24 cellular contexts compared by ENCODE assay signal in the genomic region with DNA sequence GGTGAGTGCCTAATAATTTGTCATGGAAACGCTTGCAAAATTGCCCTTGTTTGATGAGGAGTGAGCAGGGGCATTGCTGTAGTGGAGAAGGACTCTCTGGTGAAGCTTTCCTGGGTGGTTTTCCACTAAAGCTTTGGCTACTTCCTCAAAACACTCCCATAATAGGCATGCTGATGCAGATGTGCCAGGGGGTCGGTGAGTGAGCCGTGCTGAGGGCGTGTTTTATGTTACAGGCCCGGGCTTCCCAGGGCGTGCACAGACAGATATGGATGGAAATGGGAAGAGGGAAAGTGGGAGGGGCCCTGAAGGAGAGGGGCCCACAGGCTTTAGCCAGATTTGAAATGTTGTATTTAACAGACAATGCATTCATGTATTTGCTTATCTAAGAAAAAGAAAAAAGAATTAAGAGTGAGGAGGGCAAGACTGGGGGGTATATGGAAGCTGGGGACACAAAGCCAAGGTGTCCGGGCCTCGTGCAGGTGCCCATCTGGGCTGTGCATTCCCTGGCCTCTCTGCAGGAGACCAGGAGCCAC. TPM values are rescaled to one million over a fixed set of nuclear protein-coding genes. Genes with fewer than 3 reads are reported as not detected.
DNase-seq lines count a peak whose midpoint lies in the region; ATAC-seq and TF ChIP-seq lines count a peak whose summit lies in the region.
"Had no signal": no experiment of that assay in that cellular context is flagged by ENCODE, and none has a peak within 500 bp of the region (broad histone marks: within the 10 kb centered on the region; RNA-seq: fewer than 3 reads in every experiment).

No MANE protein-coding gene starts in this region.

- no peak overlapping the region for H3K27ac ChIP-seq in prostate gland
- H3K27ac ChIP-seq: gastrocnemius medialis, hepatocyte, left ventricle myocardium inferior, SK-N-MC, transverse colon had no signal

- WGBS in prostate gland, result 31% methylated on average over 8 of the region's 8 CpGs

- no peaks in the 10 kb centered on the region for H3K4me1 ChIP-seq in prostate gland (replicated peaks)
- H3K4me1 ChIP-seq: transverse colon had no signal

- DNase-seq in left ventricle myocardium superior, result peak; percentile 29
- DNase-seq in left cardiac atrium, result no peak
- DNase-seq in MV-4-11 (lab: John Stamatoyannopoulos, UW), result peak; percentile 40
- peak; percentile 92 for DNase-seq in epithelial cell of esophagus (ENCODE audit: low read depth)
- DNase-seq in prostate gland (ENCODE audit: low spot score), result peak; percentile 26
- no peak for DNase-seq in cerebellar cortex (ENCODE audit: low spot score)
- no peak for DNase-seq in SIG-M5 treated with dmso at 0.1 percent for 504 hours (lab: John Stamatoyannopoulos, UW; ENCODE audit: unreplicated experiment)
- no peak for DNase-seq in dedifferentiated amniotic fluid mesenchymal stem cell (ENCODE audit: extremely low spot score)
- DNase-seq: activated effector memory CD4-positive, alpha-beta T cell treated with Interleukin-2 at 50 U/mL for 16 hours; activated naive CD8-positive, alpha-beta T cell treated with anti-CD3 and anti-CD28 coated beads, Interleukin-2, amount 50 U/mL, for 24 hours; DMS53; effector CD8-positive, alpha-beta T cell; esophagus squamous epithelium; gastrocnemius medialis; left ventricle myocardium inferior; MG63; midbrain; NCI-H1436 treated with DMSO at 0.1 percent for 48 hours; NCI-H524 treated with DMSO at 0.1 percent for 48 hours; nephron progenitor cell; transverse colon had no signal

- intact Hi-C loops in left ventricle myocardium superior (cut with micrococcal nuclease), result loop anchor here (10.0 kb wide), 1 partner anchor 303 kb away; no protein-coding TSS in a partner anchor
- intact Hi-C loops in left cardiac atrium (cut with DNase I), result loop anchor here (5.0 to 10.0 kb wide), 4 partner anchors 233 to 1623 kb away; no protein-coding TSS in a partner anchor
- intact Hi-C loops in prostate gland (cut with DNase I), result loop anchor here (5.0 kb wide), 3 partner anchors 91 to 301 kb away; no protein-coding TSS in a partner anchor

- TF ChIP-seq CTCF in epithelial cell of esophagus (IDR thresholded peaks at IDR 0.05; ENCODE audit: insufficient read depth, low read depth, low read length, missing control alignments), result no peak
- no peak for TF ChIP-seq CTCF in prostate gland (IDR thresholded peaks at IDR 0.05)

- H3K36me3 ChIP-seq in prostate gland, result peaks cover 0 to 13% of the 10 kb centered on the region in 2 donors

- H3K4me3 ChIP-seq in epithelial cell of esophagus (ENCODE audit: low read length) (no peak overlapping the region), prostate gland (no peak overlapping the region)
- H3K4me3 ChIP-seq: esophagus squamous epithelium, gastrocnemius medialis, hepatocyte, left ventricle myocardium inferior, MG63, SK-N-MC, transverse colon had no signal

- no peaks in the 10 kb centered on the region for H3K9me3 ChIP-seq in prostate gland
- H3K9me3 ChIP-seq: esophagus squamous epithelium, gastrocnemius medialis, left ventricle myocardium inferior, MG63, transverse colon had no signal

- ATAC-seq in left ventricle myocardium superior (no peak), left cardiac atrium (no peak)
- ATAC-seq: activated naive CD8-positive, alpha-beta T cell treated with anti-CD3 and anti-CD28 coated beads, Interleukin-2, amount 50 U/mL, for 24 hours; gastrocnemius medialis; sciatic nerve had no signal

- H3K27me3 ChIP-seq in prostate gland (replicated peaks; ENCODE audit: insufficient read depth), result no peaks in the 10 kb centered on the region
- H3K27me3 ChIP-seq: esophagus squamous epithelium, gastrocnemius medialis, hepatocyte, MG63, transverse colon had no signal

- no peak for TF ChIP-seq POLR2A in prostate gland (IDR thresholded peaks at IDR 0.05)

RNA-seq across cellular contexts. Expression of gene IL21R, which starts 56.3 kb away (rescaled TPM):
- 0.07 TPM for total RNA-seq in left ventricle myocardium superior
- total RNA-seq in left cardiac atrium, result under 1 TPM; 0.18 to 0.63 TPM
- total RNA-seq in prostate gland, result under 1 TPM; 0.32 to 0.57 TPM

Comparison
In these comparisons a context has a peak if more than half of its experiments do, and no peak if none do; other contexts are left out.
1. DNase-seq: peak in left ventricle myocardium superior (single experiment), MV-4-11 (single experiment), epithelial cell of esophagus (single experiment) and prostate gland (single experiment); none in left cardiac atrium (single experiment), cerebellar cortex (single experiment), SIG-M5 treated with dmso at 0.1 percent for 504 hours (single experiment) and dedifferentiated amniotic fluid mesenchymal stem cell (single experiment).